ENCODE assay signal across 8 cellular contexts in the genomic region with DNA sequence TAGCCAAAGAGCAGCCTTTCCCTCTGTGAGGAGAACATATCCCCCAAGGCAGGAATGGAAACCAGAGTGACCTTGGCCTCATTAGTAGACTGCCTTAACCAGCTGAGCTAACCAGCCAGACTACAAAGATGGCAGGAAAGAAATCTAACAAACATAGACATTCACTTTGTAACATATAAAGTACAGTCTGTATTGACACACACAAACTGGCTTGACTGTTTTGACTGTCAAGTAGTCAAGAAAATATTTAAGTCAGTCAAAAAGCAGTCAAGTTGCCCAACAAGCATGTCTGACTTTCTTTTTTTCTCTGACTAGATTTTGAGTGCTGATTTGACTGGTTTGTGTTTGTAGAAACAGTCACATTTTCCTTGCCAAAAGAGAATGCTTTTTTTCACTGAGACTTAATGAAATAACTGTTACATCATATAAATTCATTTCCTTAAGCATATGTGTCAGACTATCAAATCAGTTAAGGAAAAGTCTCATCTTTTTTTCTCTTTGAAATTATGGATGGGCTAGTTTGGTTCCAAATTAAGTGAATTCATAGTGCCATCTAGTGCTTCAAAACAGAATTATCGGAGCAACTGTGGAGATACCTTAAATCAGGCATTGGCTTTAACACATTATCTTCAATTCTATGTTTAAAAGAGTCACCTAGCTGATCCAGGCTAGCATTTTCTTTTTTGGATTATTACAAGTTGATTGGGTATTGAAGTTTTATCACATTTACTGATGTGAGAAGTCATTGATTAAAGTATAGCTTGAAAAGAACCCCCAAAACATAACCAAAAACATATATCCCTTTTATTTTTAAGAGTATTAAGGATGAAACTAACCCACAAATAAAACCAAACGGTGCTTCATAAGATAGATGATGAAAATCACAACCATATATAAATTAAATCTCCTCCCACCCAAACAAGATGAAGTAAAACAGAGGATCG.
A peak's percentile ranks its signal among the peaks of the same experiment; 100 is the strongest.
DNase-seq lines count a peak whose midpoint lies in the region; ATAC-seq, FAIRE-seq and TF ChIP-seq lines count a peak whose summit lies in the region.

No MANE protein-coding gene starts in this region.

- ATAC-seq in HG03432 (IDR thresholded peaks at IDR 0.05; ENCODE audit: unreplicated experiment), result peak; percentile 71
- ATAC-seq in thoracic aorta (ENCODE audit: insufficient number of reproducible peaks, low FRiP score, low read depth), result no peak
- no peak for ATAC-seq in HG03039 (IDR thresholded peaks at IDR 0.05; ENCODE audit: unreplicated experiment)

- peaks cover 5% of the 10 kb centered on the region for H3K9me3 Mint-ChIP-seq in MCF 10A (ENCODE audit: unreplicated experiment)

- peak overlapping the region; percentile 19 for H3K27ac ChIP-seq in keratinocyte (ENCODE audit: control insufficient read depth, insufficient read depth, low read length)
- no peak overlapping the region for H3K27ac ChIP-seq in thoracic aorta

- no peak overlapping the region for H3K4me3 Mint-ChIP-seq in MCF 10A (ENCODE audit: unreplicated experiment)

- peak overlapping the region; percentile 45 for H2AFZ ChIP-seq in keratinocyte (ENCODE audit: control insufficient read depth, low read length)

- POLR2A ChIA-PET in MCF 10A (lab: Yijun Ruan, JAX), result interaction anchor here (0.6 to 5.9 kb wide), 10 partner anchors 16 to 944 kb away, joined by 3 to 88 read pairs (median 4); partner anchors contain the start of gene NEK7

- H3K27me3 ChIP-seq in keratinocyte (ENCODE audit: control insufficient read depth, extremely low read depth, insufficient read depth, low read length) (no peaks in the 10 kb centered on the region), thoracic aorta (replicated peaks; ENCODE audit: insufficient read depth) (no peaks in the 10 kb centered on the region)

- no peaks in the 10 kb centered on the region for H3K27me3 Mint-ChIP-seq in MCF 10A (ENCODE audit: insufficient read depth, unreplicated experiment)

- intact Hi-C loops in MCF 10A (cut with micrococcal nuclease), result loop anchor here (1.0 to 10.0 kb wide), 15 partner anchors 107 to 945 kb away; partner anchors contain the start of gene DENND1B

- H3K4me1 Mint-ChIP-seq in MCF 10A (ENCODE audit: insufficient read depth, unreplicated experiment), result peaks cover 32% of the 10 kb centered on the region

- peaks cover 22% of the 10 kb centered on the region for H3K4me1 ChIP-seq in keratinocyte (ENCODE audit: control insufficient read depth, extremely low read depth, insufficient read depth, low read length)
- H3K4me1 ChIP-seq in thoracic aorta (ENCODE audit: control insufficient read depth in 1 of 2, low read depth in 2 of 2), result no peaks in the 10 kb centered on the region

- no peaks in the 10 kb centered on the region for H3K36me3 Mint-ChIP-seq in MCF 10A (ENCODE audit: insufficient read depth, unreplicated experiment)

- no TSS peak for BruUV-seq in MCF 10A (replicated peaks; lab: Mats Ljungman, UMichigan)

- CTCF ChIA-PET in MCF 10A (lab: Yijun Ruan, JAX), result interaction anchor here (0.5 to 4.7 kb wide), 44 partner anchors 10 to 957 kb away, joined by 3 to 33 read pairs (median 4); partner anchors contain the start of gene NEK7

- no peaks in the 10 kb centered on the region for H3K9me1 ChIP-seq in keratinocyte (ENCODE audit: control insufficient read depth, extremely low read depth, insufficient read depth, low read length)

- H3K4me2 ChIP-seq in keratinocyte (ENCODE audit: control insufficient read depth, extremely low read depth, insufficient read depth, low read depth, low read length), result peak overlapping the region; percentile 25

- H3K9me3 ChIP-seq in keratinocyte (ENCODE audit: control insufficient read depth, low read depth, low read length), result no peaks in the 10 kb centered on the region
- no peaks in the 10 kb centered on the region for H3K9me3 ChIP-seq in thoracic aorta

- no peaks in the 10 kb centered on the region for H4K20me1 ChIP-seq in keratinocyte (ENCODE audit: control insufficient read depth, extremely low read depth, insufficient read depth, low read length)

- H3K36me3 ChIP-seq in keratinocyte (ENCODE audit: control insufficient read depth in 2 of 2, extremely low read depth in 1 of 2, insufficient read depth in 2 of 2, low read length in 2 of 2) (no peaks in the 10 kb centered on the region), thoracic aorta (no peaks in the 10 kb centered on the region)

- H3K4me3 ChIP-seq in GM12864 (ENCODE audit: low read depth, low read length) (no peak overlapping the region), keratinocyte (ENCODE audit: control insufficient read depth in 2 of 3, extremely low read depth in 1 of 3, insufficient read depth in 2 of 3, low read depth in 1 of 3, low read length in 3 of 3) (no peak overlapping the region), thoracic aorta (no peak overlapping the region)

- peak; percentile 15 for DNase-seq in GM12864 (ENCODE audit: low read depth)
- DNase-seq in NCI-H69 (lab: John Stamatoyannopoulos, UW), result peak; percentile 83
- peak; percentile 79 for DNase-seq in MCF 10A (ENCODE audit: unreplicated experiment)
- no peak for DNase-seq in keratinocyte (ENCODE audit: low read depth, low spot score)
- DNase-seq in thoracic aorta (ENCODE audit: low spot score), result no peak

- no peaks in the 10 kb centered on the region for H3K79me2 ChIP-seq in keratinocyte (ENCODE audit: control insufficient read depth, insufficient read depth, low read length)

- dilution Hi-C loops in keratinocyte (cut with MboI; ENCODE audit: extremely low pct_ligation_motif_present, low sequenced_read_pairs), result no loop called here

- no peak overlapping the region for H3K9ac ChIP-seq in keratinocyte (ENCODE audit: control insufficient read depth, extremely low read depth, insufficient read depth, low read length)

- FAIRE-seq in A204.1 (lab: Jason Lieb, UNC), result peak; percentile 93
- FAIRE-seq in keratinocyte (lab: Jason Lieb, UNC), result no peak

- TF ChIP-seq CTCF in GM12864 (IDR thresholded peaks at IDR 0.05; ENCODE audit: low read depth, low read length, missing control alignments), result peak; percentile 46
- peak; percentile 84 for TF ChIP-seq CTCF in MCF 10A (IDR thresholded peaks at IDR 0.05; ENCODE audit: unreplicated experiment)
- peak in 2 of 3 experiments; percentile 19 to 51 for TF ChIP-seq CTCF in keratinocyte (optimal IDR thresholded peaks at IDR 0.05 in 1 of 3, IDR thresholded peaks at IDR 0.05 in 1 of 3, conservative IDR thresholded peaks at IDR 0.05 in 1 of 3; ENCODE audit: extremely low read depth in 1 of 3, insufficient read depth in 2 of 3, low read length in 3 of 3)
- TF ChIP-seq CTCF in thoracic aorta (IDR thresholded peaks at IDR 0.05), result peak; percentile 47

- H3K27ac Mint-ChIP-seq in MCF 10A (ENCODE audit: low read depth, unreplicated experiment), result peak overlapping the region; percentile 74

Comparison
In these comparisons a context has a peak if more than half of its experiments do, and no peak if none do; other contexts are left out.
1. DNase-seq: peak in GM12864 (single experiment), NCI-H69 (single experiment) and MCF 10A (single experiment); none in keratinocyte (single experiment) and thoracic aorta (single experiment).
2. Peak in every context shown above with its lines, with median percentiles within 50 percentile points of each other: CTCF ChIP-seq.